In genomic region chr11:18472587-18472986, GRCh38 we compare ENCODE assay signal across 29 cellular contexts. TPM values are rescaled to one million over a fixed set of nuclear protein-coding genes. Genes with fewer than 3 reads are reported as not detected.
"Had no signal": no experiment of that assay in that cellular context is flagged by ENCODE, and none has a peak within 500 bp of the region (broad histone marks: within the 10 kb centered on the region; RNA-seq: fewer than 3 reads in every experiment).

No MANE protein-coding gene starts in this region.

- H3K4me3 ChIP-seq: adrenal gland, ascending aorta, cardiac muscle cell had no signal

- H3K9me3 ChIP-seq: adrenal gland, ascending aorta had no signal

- DNase-seq: activated CD4-positive, alpha-beta memory T cell treated with anti-CD3 and anti-CD28 coated beads, Interleukin-2, amount 10 ng/mL, durations not matched to agents 7 days and 5 days; activated CD4-positive, alpha-beta T cell treated with anti-CD3 and anti-CD28 coated beads for 1 hour; activated CD4-positive, alpha-beta T cell treated with anti-CD3 and anti-CD28 coated beads, Interleukin-2, amount 10 ng/mL, durations not matched to agents 7 days and 5 days; activated CD4-positive, CD25-positive, alpha-beta regulatory T cell; activated CD8-positive, alpha-beta memory T cell treated with anti-CD3 and anti-CD28 coated beads for 24 hours; activated CD8-positive, alpha-beta memory T cell treated with anti-CD3 and anti-CD28 coated beads, Interleukin-2, amount 10 ng/mL, durations not matched to agents 7 days and 5 days; activated CD8-positive, alpha-beta memory T cell treated with anti-CD3 and anti-CD28 coated beads, Interleukin-2, amount 50 U/mL, for 48 hours; activated CD8-positive, alpha-beta T cell treated with anti-CD3 and anti-CD28 coated beads, Interleukin-2, amount 10 ng/mL, durations not matched to agents 7 days and 5 days; activated effector memory CD4-positive, alpha-beta T cell treated with anti-CD3 and anti-CD28 coated beads, Interleukin-2, amount 50 U/mL, for 16 hours; activated gamma-delta T cell treated with Interleukin-2 at 50 U/mL for 16 hours; activated naive CD4-positive, alpha-beta T cell; activated naive CD4-positive, alpha-beta T cell treated with anti-CD3 and anti-CD28 coated beads, Interleukin-2, amount 50 U/mL, for 16 hours; activated naive CD8-positive, alpha-beta T cell treated with anti-CD3 and anti-CD28 coated beads for 36 hours; activated T-cell treated with anti-CD3 and anti-CD28 coated beads, Interleukin-2, amount 50 U/mL, for 24 hours; adrenal gland; amygdala; anterior cingulate cortex; caudate nucleus; cerebellar nuclear complex; T-helper 9 cell; WERI-Rb-1 had no signal

- H3K4me1 ChIP-seq: adrenal gland, ascending aorta had no signal

- FAIRE-seq: bronchial epithelial cell had no signal

- ATAC-seq: activated CD4-positive, CD25-positive, alpha-beta regulatory T cell treated with anti-CD3 and anti-CD28 coated beads, Interleukin-2, amount 50 U/mL, for 24 hours; activated CD8-positive, alpha-beta T cell treated with anti-CD3 and anti-CD28 coated beads, Interleukin-2, amount 10 ng/mL, durations not matched to agents 7 days and 5 days; WTC11 had no signal

- H3K27me3 ChIP-seq: adrenal gland, ascending aorta, cardiac muscle cell had no signal

- H3K27ac ChIP-seq: adrenal gland, ascending aorta, cardiac muscle cell, WERI-Rb-1 had no signal

RNA-seq across cellular contexts. Expression of gene LDHAL6A, which starts 16.9 kb away (rescaled TPM):
- total RNA-seq: activated CD4-positive, alpha-beta memory T cell treated with anti-CD3 and anti-CD28 coated beads, Interleukin-2, amount 10 ng/mL, durations not matched to agents 7 days and 5 days; activated CD4-positive, alpha-beta T cell treated with anti-CD3 and anti-CD28 coated beads for 36 hours; activated CD8-positive, alpha-beta memory T cell treated with anti-CD3 and anti-CD28 coated beads, Interleukin-2, amount 10 ng/mL, durations not matched to agents 7 days and 5 days; activated CD8-positive, alpha-beta T cell treated with anti-CD3 and anti-CD28 coated beads, Interleukin-2, amount 10 ng/mL, durations not matched to agents 7 days and 5 days; activated naive CD4-positive, alpha-beta T cell treated with anti-CD3 and anti-CD28 coated beads, Interleukin-2, amount 50 U/mL, for 72 hours; activated naive CD8-positive, alpha-beta T cell treated with anti-CD3 and anti-CD28 coated beads for 36 hours; adrenal gland; ascending aorta; bronchial epithelial cell; cardiac muscle cell; chondrocyte; WTC11 had no signal
